In genomic region chr22:46238541-46238940, GRCh38 we compare ENCODE assay signal across 2 cellular contexts.
TF ChIP-seq lines count a peak whose summit lies in the region.

No MANE protein-coding gene starts in this region.

TF ChIP-seq in SK-N-SH, 30 proteins besides CTCF, POLR2A, EP300 and RAD21:
- TF ChIP-seq REST (IDR thresholded peaks at IDR 0.05; ENCODE audit: low read depth, low read length) (no peak), NFIC (IDR thresholded peaks at IDR 0.05; ENCODE audit: borderline replicate concordance) (no peak), CHD2 (IDR thresholded peaks at IDR 0.05; ENCODE audit: low read length, partially characterized antibody) (no peak), GABPA (IDR thresholded peaks at IDR 0.05; ENCODE audit: low read depth) (no peak), RCOR1 (IDR thresholded peaks at IDR 0.05; ENCODE audit: low read length) (no peak), FOXJ3 (CRISPR knock-in tag; IDR thresholded peaks at IDR 0.05) (no peak), ELF1 (IDR thresholded peaks at IDR 0.05) (no peak), TAF1 (IDR thresholded peaks at IDR 0.05; ENCODE audit: borderline replicate concordance, low read depth, low read length) (no peak), TEAD4 (IDR thresholded peaks at IDR 0.05; ENCODE audit: borderline replicate concordance, insufficient read depth) (no peak), NRF1 (IDR thresholded peaks at IDR 0.05; ENCODE audit: low read depth, low read length) (no peak), YY1 (IDR thresholded peaks at IDR 0.05; ENCODE audit: low read depth) (no peak), POLR2AphosphoS5 (IDR thresholded peaks at IDR 0.05; ENCODE audit: low read depth, low read length) (no peak), USF1 (IDR thresholded peaks at IDR 0.05; ENCODE audit: borderline replicate concordance, low read depth) (no peak), MXI1 (IDR thresholded peaks at IDR 0.05; ENCODE audit: low read depth, low read length) (no peak; the same call in 1 of the 2 replicates), JUND (IDR thresholded peaks at IDR 0.05) (no peak)
- TF ChIP-seq, protein P1, sequence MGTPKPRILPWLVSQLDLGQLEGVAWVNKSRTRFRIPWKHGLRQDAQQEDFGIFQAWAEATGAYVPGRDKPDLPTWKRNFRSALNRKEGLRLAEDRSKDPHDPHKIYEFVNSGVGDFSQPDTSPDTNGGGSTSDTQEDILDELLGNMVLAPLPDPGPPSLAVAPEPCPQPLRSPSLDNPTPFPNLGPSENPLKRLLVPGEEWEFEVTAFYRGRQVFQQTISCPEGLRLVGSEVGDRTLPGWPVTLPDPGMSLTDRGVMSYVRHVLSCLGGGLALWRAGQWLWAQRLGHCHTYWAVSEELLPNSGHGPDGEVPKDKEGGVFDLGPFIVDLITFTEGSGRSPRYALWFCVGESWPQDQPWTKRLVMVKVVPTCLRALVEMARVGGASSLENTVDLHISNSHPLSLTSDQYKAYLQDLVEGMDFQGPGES (IDR thresholded peaks at IDR 0.05; ENCODE audit: low read depth, low read length), result no peak
- TF ChIP-seq, protein P2, sequence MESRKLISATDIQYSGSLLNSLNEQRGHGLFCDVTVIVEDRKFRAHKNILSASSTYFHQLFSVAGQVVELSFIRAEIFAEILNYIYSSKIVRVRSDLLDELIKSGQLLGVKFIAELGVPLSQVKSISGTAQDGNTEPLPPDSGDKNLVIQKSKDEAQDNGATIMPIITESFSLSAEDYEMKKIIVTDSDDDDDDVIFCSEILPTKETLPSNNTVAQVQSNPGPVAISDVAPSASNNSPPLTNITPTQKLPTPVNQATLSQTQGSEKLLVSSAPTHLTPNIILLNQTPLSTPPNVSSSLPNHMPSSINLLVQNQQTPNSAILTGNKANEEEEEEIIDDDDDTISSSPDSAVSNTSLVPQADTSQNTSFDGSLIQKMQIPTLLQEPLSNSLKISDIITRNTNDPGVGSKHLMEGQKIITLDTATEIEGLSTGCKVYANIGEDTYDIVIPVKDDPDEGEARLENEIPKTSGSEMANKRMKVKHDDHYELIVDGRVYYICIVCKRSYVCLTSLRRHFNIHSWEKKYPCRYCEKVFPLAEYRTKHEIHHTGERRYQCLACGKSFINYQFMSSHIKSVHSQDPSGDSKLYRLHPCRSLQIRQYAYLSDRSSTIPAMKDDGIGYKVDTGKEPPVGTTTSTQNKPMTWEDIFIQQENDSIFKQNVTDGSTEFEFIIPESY (IDR thresholded peaks at IDR 0.05; ENCODE audit: borderline replicate concordance, low read depth), result no peak

TF ChIP-seq in SK-N-SH treated with all-trans-retinoic acid at 6 μM for 48 hours, 23 proteins besides CTCF, POLR2A, EP300 and RAD21 (continued from another document):
- TF ChIP-seq POU6F1 (CRISPR knock-in tag; IDR thresholded peaks at IDR 0.05; ENCODE audit: borderline replicate concordance, low read depth), result no peak
- TF ChIP-seq ZFP3 (CRISPR knock-in tag; IDR thresholded peaks at IDR 0.05), result no peak
- TF ChIP-seq ZNF565 (CRISPR knock-in tag; conservative IDR thresholded peaks at IDR 0.05; ENCODE audit: low read depth), result no peak
- TF ChIP-seq TCF4 (CRISPR knock-in tag; IDR thresholded peaks at IDR 0.05; ENCODE audit: borderline replicate concordance), result no peak
- TF ChIP-seq TSHZ2 (CRISPR knock-in tag; IDR thresholded peaks at IDR 0.05), result no peak
